In the genomic region with DNA sequence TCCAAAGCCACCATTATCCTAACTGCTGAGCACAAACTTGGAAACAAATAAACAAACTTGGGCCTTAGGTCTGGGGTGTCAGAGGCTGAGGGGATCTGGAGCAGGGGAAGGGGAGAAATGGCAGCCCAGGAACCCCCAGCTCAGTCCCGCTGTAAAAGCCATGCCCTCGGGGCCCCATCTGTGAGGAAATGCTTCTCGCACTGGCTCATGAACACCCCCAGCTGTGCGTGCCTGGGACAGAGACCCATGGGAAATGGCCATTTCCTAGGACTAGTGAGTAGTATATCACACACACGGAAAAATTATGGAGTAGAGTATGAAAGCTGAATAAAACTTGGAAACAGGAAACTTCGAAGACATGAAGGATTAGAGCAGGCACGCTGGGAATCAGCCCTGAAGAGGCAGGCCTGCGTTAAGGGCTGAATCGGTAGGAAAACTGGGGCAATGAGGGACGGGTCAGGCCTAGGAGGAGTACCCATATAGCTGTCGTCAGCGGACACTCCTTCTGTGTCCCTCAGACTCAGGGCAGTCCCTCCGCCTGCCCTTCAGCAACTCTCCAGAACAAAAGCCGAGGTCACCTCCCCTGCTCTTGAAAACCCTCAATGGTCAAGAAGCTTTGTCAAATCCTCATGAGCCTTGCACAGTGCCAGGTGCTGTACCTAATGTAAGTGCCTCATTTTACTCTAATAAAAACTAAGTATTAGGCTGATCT, we compare ENCODE assay signal across 15 cellular contexts.
"Had no signal": no experiment of that assay in that cellular context is flagged by ENCODE, and none has a peak within 500 bp of the region (broad histone marks: within the 10 kb centered on the region; RNA-seq: fewer than 3 reads in every experiment).

No MANE protein-coding gene starts in this region.

- H3K4me1 ChIP-seq: adrenal gland, esophagus muscularis mucosa had no signal

- H3K4me1 Mint-ChIP-seq: immature natural killer cell had no signal

- H3K9me3 ChIP-seq: adrenal gland, esophagus muscularis mucosa, ovary had no signal

- H3K27me3 Mint-ChIP-seq: natural killer cell treated with Interleukin-12 subunit alpha and Interleukin-12 subunit beta and Interleukin-15 and Interleukin-18, amount 100 ng/mL, for 72 hours had no signal

- H3K27me3 ChIP-seq: adrenal gland, esophagus muscularis mucosa, ovary had no signal

- H3K4me3 Mint-ChIP-seq: immature natural killer cell; natural killer cell treated with Interleukin-12 subunit alpha and Interleukin-12 subunit beta and Interleukin-15 and Interleukin-18, amount 100 ng/mL, for 72 hours had no signal

- H3K4me3 ChIP-seq: adrenal gland, esophagus muscularis mucosa, ovary had no signal

- H3K27ac ChIP-seq: adrenal gland, esophagus muscularis mucosa, ovary had no signal

- ATAC-seq: left cardiac atrium; stimulated activated naive CD8-positive, alpha-beta T cell treated with anti-CD3 and anti-CD28 coated beads, Interleukin-15, Interleukin-2, amounts not matched to agents 100 U/mL and 50 U/mL, for 24 hours had no signal

- DNase-seq: activated CD4-positive, alpha-beta T cell treated with anti-CD3 and anti-CD28 coated beads for 1 hour; activated CD4-positive, alpha-beta T cell treated with anti-CD3 and anti-CD28 coated beads, Interleukin-2, amount 50 U/mL, for 48 hours; activated CD8-positive, alpha-beta memory T cell treated with anti-CD3 and anti-CD28 coated beads, Interleukin-2, amount 50 U/mL, for 4 hours; activated naive CD4-positive, alpha-beta T cell treated with Interleukin-2 at 50 U/mL for 16 hours; adrenal gland; central memory CD4-positive, alpha-beta T cell; immature natural killer cell; left cardiac atrium; ovary; stimulated activated CD4-positive, alpha-beta T cell treated with anti-CD3 and anti-CD28 coated beads, Interleukin-2, amount 100 ng/mL, for 48 hours; stimulated activated naive CD8-positive, alpha-beta T cell treated with anti-CD3 and anti-CD28 coated beads, Interleukin-15, Interleukin-2, amounts not matched to agents 100 U/mL and 50 U/mL, for 24 hours; SW 1271; T-helper 9 cell had no signal

- H3K36me3 ChIP-seq: ovary had no signal

- H3K27ac Mint-ChIP-seq: immature natural killer cell; natural killer cell treated with Interleukin-12 subunit alpha and Interleukin-12 subunit beta and Interleukin-15 and Interleukin-18, amount 100 ng/mL, for 72 hours had no signal

- H3K9me3 Mint-ChIP-seq: immature natural killer cell; natural killer cell treated with Interleukin-12 subunit alpha and Interleukin-12 subunit beta and Interleukin-15 and Interleukin-18, amount 100 ng/mL, for 72 hours had no signal
